ENCODE assay signal across 2 cellular contexts in genomic region chr7:77743518-77743917, GRCh38.
TF ChIP-seq lines count a peak whose summit lies in the region.

No MANE protein-coding gene starts in this region.

TF ChIP-seq in HepG2, 621 proteins besides CTCF, POLR2A, EP300 and RAD21:
- TF ChIP-seq ZBTB7A (CRISPR knock-in tag; IDR thresholded peaks at IDR 0.05) (no peak), CEBPB (IDR thresholded peaks at IDR 0.05; ENCODE audit: borderline replicate concordance, low read depth, low read length) (peak; percentile 57; the same call in 1 of the 2 replicates)
TF ChIP-seq in HepG2: peak in this region for 1.

TF ChIP-seq in H1, 55 proteins besides CTCF, POLR2A, EP300 and RAD21:
- TF ChIP-seq CBX8 (IDR thresholded peaks at IDR 0.05; ENCODE audit: borderline replicate concordance, low read depth, low read length): no peak
